In the genomic region with DNA sequence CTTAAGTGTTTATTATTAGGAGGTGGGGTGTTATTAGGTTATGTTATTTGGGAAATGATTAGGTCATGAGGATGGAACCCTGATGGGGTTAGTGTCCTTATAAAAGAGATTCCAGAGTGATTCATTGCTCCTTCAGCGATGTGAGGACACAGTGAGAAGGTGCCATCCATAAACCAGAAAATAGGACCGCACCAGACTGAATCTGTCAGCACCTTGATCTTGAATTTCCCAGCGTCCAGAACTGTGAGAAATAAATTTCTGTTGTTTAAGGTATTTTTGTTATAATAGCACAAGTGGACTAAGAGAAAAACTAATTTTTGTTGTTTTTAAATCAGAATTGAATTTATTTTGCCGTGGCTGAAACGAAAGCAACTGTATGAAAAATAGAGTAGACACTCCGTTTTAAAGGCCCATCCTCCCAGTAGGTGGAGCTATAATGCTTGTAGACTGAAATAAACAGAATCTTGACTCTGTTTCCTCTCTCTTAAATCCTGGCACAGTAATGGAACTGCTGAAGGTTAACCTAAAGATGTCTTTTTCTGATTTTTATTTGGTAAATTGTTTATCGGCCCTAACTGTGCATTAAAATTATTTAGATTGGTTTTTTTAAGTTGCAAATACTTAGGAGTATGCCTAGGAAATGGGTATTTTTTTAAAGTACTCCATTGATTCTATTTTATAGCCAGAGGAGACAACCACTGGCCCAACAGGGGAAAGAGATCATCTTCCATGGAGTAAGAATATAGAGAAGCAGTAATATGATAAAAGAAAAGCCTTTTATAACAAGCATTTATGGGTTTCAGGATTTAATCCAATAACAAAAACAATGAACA, we compare ENCODE assay signal across 8 cellular contexts.
A peak's percentile ranks its signal among the peaks of the same experiment; 100 is the strongest.
DNase-seq lines count a peak whose midpoint lies in the region; ATAC-seq, FAIRE-seq and TF ChIP-seq lines count a peak whose summit lies in the region.

No MANE protein-coding gene starts in this region.

- no peaks in the 10 kb centered on the region for H3K36me3 ChIP-seq in astrocyte (ENCODE audit: insufficient read depth, low read length)

- no peaks in the 10 kb centered on the region for H3K27me3 ChIP-seq in astrocyte (ENCODE audit: insufficient read depth, low read length)

- TF ChIP-seq CTCF in astrocyte (IDR thresholded peaks at IDR 0.05; ENCODE audit: insufficient read depth, low read depth, low read length), result peak; percentile 71

- peak overlapping the region; percentile 81 for H3K4me2 ChIP-seq in astrocyte (ENCODE audit: low read length)

- no peaks in the 10 kb centered on the region for H4K20me1 ChIP-seq in astrocyte (ENCODE audit: insufficient read depth, low read length)

- no peaks in the 10 kb centered on the region for H3K79me2 ChIP-seq in astrocyte (ENCODE audit: insufficient read depth, low read length)

- no peaks in the 10 kb centered on the region for H3K27me3 Mint-ChIP-seq in astrocyte (ENCODE audit: low read depth, unreplicated experiment)

- H3K9me3 ChIP-seq in astrocyte (ENCODE audit: insufficient read depth, low read depth, low read length), result no peaks in the 10 kb centered on the region

- no peaks in the 10 kb centered on the region for H3K36me3 Mint-ChIP-seq in astrocyte (ENCODE audit: low read depth, unreplicated experiment)

- H3K27ac Mint-ChIP-seq in astrocyte (ENCODE audit: unreplicated experiment), result peak overlapping the region; percentile 66

- no peaks in the 10 kb centered on the region for H3K4me1 Mint-ChIP-seq in astrocyte (ENCODE audit: low read depth, unreplicated experiment)

- H3K9me3 Mint-ChIP-seq in astrocyte (ENCODE audit: unreplicated experiment), result no peaks in the 10 kb centered on the region

- peak overlapping the region; percentile 54 for H2AFZ ChIP-seq in astrocyte (ENCODE audit: low read depth, low read length)

- H3K27ac ChIP-seq in astrocyte (ENCODE audit: low read depth, low read length), result no peak overlapping the region

- peak overlapping the region; percentile 71 for H3K4me3 Mint-ChIP-seq in astrocyte (ENCODE audit: unreplicated experiment)

- H3K4me3 ChIP-seq in astrocyte (ENCODE audit: insufficient read depth, low read depth, low read length), result peak overlapping the region; percentile 61

- no peaks in the 10 kb centered on the region for H3K4me1 ChIP-seq in astrocyte (ENCODE audit: insufficient read depth, low read length)

- ATAC-seq in HG03442 (IDR thresholded peaks at IDR 0.05; ENCODE audit: unreplicated experiment), result peak; percentile 82

- peak overlapping the region; percentile 66 for H3K9ac ChIP-seq in astrocyte (ENCODE audit: low read length)

- peak; percentile 73 for DNase-seq in DMS53 (lab: John Stamatoyannopoulos, UW)
- DNase-seq in GM19239 (ENCODE audit: insufficient read length, low spot score), result peak; percentile 24
- peak; percentile 11 for DNase-seq in NCI-H82 treated with DMSO at 0.1 percent for 48 hours (lab: John Stamatoyannopoulos, UW; ENCODE audit: unreplicated experiment)
- peak; percentile 36 for DNase-seq in astrocyte (ENCODE audit: low read depth)
- peak; percentile 36 for DNase-seq in iPS-NIHi11 (ENCODE audit: low spot score)
- peak; percentile 55 for DNase-seq in smooth muscle cell of the brain vasculature (ENCODE audit: low read depth, low spot score)
- DNase-seq in activated CD8-positive, alpha-beta memory T cell treated with anti-CD3 and anti-CD28 coated beads for 24 hours, result no peak

- peak; percentile 85 for FAIRE-seq in GM19239 (lab: Jason Lieb, UNC)
- no peak for FAIRE-seq in astrocyte (lab: Jason Lieb, UNC)
